18 cellular contexts compared by ENCODE assay signal in the genomic region with DNA sequence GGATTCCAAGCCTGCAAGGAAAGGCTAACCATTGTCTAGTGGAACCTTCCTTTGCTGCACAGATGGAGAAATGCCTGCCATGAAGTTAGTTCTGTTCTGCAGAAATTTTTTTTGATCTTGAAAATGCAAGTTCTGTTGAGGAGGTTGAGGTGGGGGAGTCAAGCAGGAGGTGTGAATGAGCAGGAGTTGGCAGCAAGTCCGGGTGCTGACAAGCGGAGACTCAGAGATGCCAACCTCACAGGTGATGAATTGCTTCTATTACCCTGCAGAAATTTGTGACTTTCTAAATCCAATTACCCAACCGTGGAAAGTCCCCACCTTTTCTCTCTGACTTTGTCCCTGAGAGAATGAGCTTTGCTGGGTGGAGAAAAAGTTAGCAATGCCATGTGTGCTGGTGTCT.
"Had no signal": no experiment of that assay in that cellular context is flagged by ENCODE, and none has a peak within 500 bp of the region (broad histone marks: within the 10 kb centered on the region; RNA-seq: fewer than 3 reads in every experiment).

No MANE protein-coding gene starts in this region.

- H3K27me3 ChIP-seq: colonic mucosa, esophagus muscularis mucosa, foreskin keratinocyte, gastroesophageal sphincter, heart left ventricle, hepatocyte, left lung had no signal

- H3K36me3 ChIP-seq: colonic mucosa, esophagus muscularis mucosa, gastroesophageal sphincter, heart left ventricle, left lung, lower lobe of right lung had no signal

- H3K9me3 ChIP-seq: colonic mucosa had no signal

- H2AFZ ChIP-seq: hepatocyte had no signal

- DNase-seq: colonic mucosa; cortex of kidney; effector CD8-positive, alpha-beta T cell; effector memory CD8-positive, alpha-beta T cell; endodermal cell; heart left ventricle; hypothalamus; immature natural killer cell; left cardiac atrium; left lung; left ventricle myocardium superior; lower lobe of right lung; mesendoderm; midbrain had no signal

- H3K4me2 ChIP-seq: hepatocyte had no signal

- H3K4me1 ChIP-seq: colonic mucosa, esophagus muscularis mucosa, foreskin keratinocyte, gastroesophageal sphincter, left lung, lower lobe of right lung had no signal

- H3K27ac ChIP-seq: colonic mucosa, esophagus muscularis mucosa, foreskin keratinocyte, gastroesophageal sphincter, heart left ventricle, hepatocyte, left lung, lower lobe of right lung had no signal

- H3K4me3 ChIP-seq: colonic mucosa, esophagus muscularis mucosa, gastroesophageal sphincter, heart left ventricle, hepatocyte, left lung, lower lobe of right lung had no signal

- H3K79me2 ChIP-seq: hepatocyte had no signal
